16 cellular contexts compared by ENCODE assay signal in the genomic region with DNA sequence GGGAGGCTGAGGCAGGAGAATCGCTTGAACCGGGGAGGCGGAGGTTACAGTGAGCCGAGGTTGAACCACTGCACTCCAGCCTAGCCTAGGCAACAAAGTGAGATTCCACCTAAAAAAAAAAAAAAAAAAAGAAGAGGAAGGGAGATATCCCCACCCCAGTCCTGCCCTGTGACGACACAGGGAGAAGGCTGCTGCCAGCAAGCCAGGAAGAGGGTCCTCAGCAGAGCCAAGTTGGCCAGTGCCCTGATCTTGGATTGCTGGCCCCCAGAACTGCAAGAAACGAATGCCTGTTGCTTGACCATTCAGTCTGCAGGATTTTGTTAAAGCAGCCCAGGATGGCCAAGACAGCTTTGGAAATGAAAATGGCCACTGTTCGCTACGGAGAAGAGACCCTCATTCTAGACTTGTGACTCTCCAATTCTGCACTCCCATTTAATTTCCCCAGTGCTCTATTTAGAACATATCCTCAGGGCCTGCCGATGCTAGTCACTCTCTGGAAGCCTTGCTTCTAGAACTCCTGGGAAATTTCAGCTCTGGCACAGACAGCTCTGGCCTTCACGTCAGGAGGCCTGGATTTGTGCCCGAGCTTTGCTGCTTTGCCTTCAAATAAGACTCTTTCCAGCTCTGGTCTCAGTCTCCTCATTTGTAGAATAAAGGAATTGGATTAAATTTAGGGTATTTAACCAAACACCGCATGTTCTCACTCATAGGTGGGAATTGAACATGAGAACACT. TPM values are rescaled to one million over a fixed set of nuclear protein-coding genes. Genes with fewer than 3 reads are reported as not detected.
DNase-seq lines count a peak whose midpoint lies in the region; ATAC-seq, FAIRE-seq and TF ChIP-seq lines count a peak whose summit lies in the region.
"Had no signal": no experiment of that assay in that cellular context is flagged by ENCODE, and none has a peak within 500 bp of the region (broad histone marks: within the 10 kb centered on the region; RNA-seq: fewer than 3 reads in every experiment).

No MANE protein-coding gene starts in this region.

- H3K36me3 Mint-ChIP-seq in GM23338 (ENCODE audit: low read depth), result no peaks in the 10 kb centered on the region
- H3K36me3 Mint-ChIP-seq: memory B cell had no signal

- H3F3A ChIP-seq in GM23338 (replicated peaks; ENCODE audit: low read depth), result no peaks in the 10 kb centered on the region

- peaks cover 10% of the 10 kb centered on the region; the same call in 2 of the 3 replicates for H3K4me1 Mint-ChIP-seq in GM23338

- H3K4me2 ChIP-seq in GM23338, result no peak overlapping the region

- no peak overlapping the region for H2AFZ ChIP-seq in GM23338

- DNase-seq in amygdala (lab: John Stamatoyannopoulos, UW) (peak in 33 of 56 donors; percentile 9 to 75 (median 34)), fibroblast of gingiva (ENCODE audit: low read depth) (peak; percentile 37), GM23338 (ENCODE audit: low spot score) (no peak), epidermal melanocyte (ENCODE audit: insufficient read length, low spot score) (no peak), small intestine (no peak)
- DNase-seq in activated CD8-positive, alpha-beta memory T cell treated with anti-CD3 and anti-CD28 coated beads, Interleukin-2, amount 50 U/mL, for 4 hours, result no peak
- DNase-seq: activated CD4-positive, CD25-positive, alpha-beta regulatory T cell; activated naive CD8-positive, alpha-beta T cell treated with anti-CD3 and anti-CD28 coated beads, Interleukin-2, amount 50 U/mL, for 24 hours; DMS79; endodermal cell; NCI-H1092 treated with DMSO at 0.1 percent for 48 hours; occipital lobe; SW 1271 had no signal

- H3K4me1 ChIP-seq in subcutaneous abdominal adipose tissue (ENCODE audit: control insufficient read depth in 5 of 5, insufficient read depth in 5 of 5, low read length in 5 of 5) (peaks cover 0 to 6% (median 5%) of the 10 kb centered on the region in 5 donors), GM23338 (ENCODE audit: insufficient read depth) (no peaks in the 10 kb centered on the region), small intestine (ENCODE audit: control insufficient read depth in 2 of 2, insufficient read depth in 1 of 2, low read depth in 1 of 2, low read length in 1 of 2) (no peaks in the 10 kb centered on the region)

- H3K9me3 ChIP-seq in subcutaneous abdominal adipose tissue (ENCODE audit: control insufficient read depth in 5 of 5, low read length in 5 of 5), result no peaks in the 10 kb centered on the region
- no peaks in the 10 kb centered on the region for H3K9me3 ChIP-seq in small intestine (ENCODE audit: control insufficient read depth, low read depth)

- peaks cover 3% of the 10 kb centered on the region for H3K27me3 Mint-ChIP-seq in GM23338 (ENCODE audit: insufficient read depth, low read depth, poor library complexity)
- H3K27me3 Mint-ChIP-seq: memory B cell had no signal

- H3K36me3 ChIP-seq in subcutaneous abdominal adipose tissue (ENCODE audit: control insufficient read depth in 5 of 5, insufficient read depth in 5 of 5, low read length in 5 of 5) (no peaks in the 10 kb centered on the region), GM23338 (ENCODE audit: insufficient read depth) (no peaks in the 10 kb centered on the region), small intestine (ENCODE audit: control insufficient read depth in 2 of 2, insufficient read depth in 2 of 2, low read length in 2 of 2) (no peaks in the 10 kb centered on the region)

- H3K9ac ChIP-seq in subcutaneous abdominal adipose tissue (ENCODE audit: low read length in 5 of 5), result peak overlapping the region in 2 of 5 donors; percentile 48 to 60

- H3K9me2 ChIP-seq in GM23338 (ENCODE audit: insufficient read depth), result no peaks in the 10 kb centered on the region

- no peaks in the 10 kb centered on the region for H4K20me1 ChIP-seq in GM23338 (replicated peaks; ENCODE audit: insufficient read depth)

- FAIRE-seq in small intestine (lab: Jason Lieb, UNC), result no peak

- H3K4me3 Mint-ChIP-seq in GM23338, result no peak overlapping the region
- H3K4me3 Mint-ChIP-seq: activated naive CD8-positive, alpha-beta T cell treated with anti-CD3 and anti-CD28 coated beads, Interleukin-2, amount 50 U/mL, for 24 hours; endodermal cell; memory B cell had no signal

- no peak overlapping the region for H3K27ac Mint-ChIP-seq in GM23338
- H3K27ac Mint-ChIP-seq: activated naive CD8-positive, alpha-beta T cell treated with anti-CD3 and anti-CD28 coated beads, Interleukin-2, amount 50 U/mL, for 24 hours; endodermal cell; memory B cell had no signal

- H3K79me2 ChIP-seq in GM23338 (replicated peaks; ENCODE audit: insufficient read depth), result no peaks in the 10 kb centered on the region

- ATAC-seq in GM23338, result no peak
- ATAC-seq: activated naive CD8-positive, alpha-beta T cell treated with anti-CD3 and anti-CD28 coated beads, Interleukin-2, amount 50 U/mL, for 24 hours had no signal

- no peaks in the 10 kb centered on the region; the same call in 2 of the 3 replicates for H3K9me3 Mint-ChIP-seq in GM23338
- H3K9me3 Mint-ChIP-seq: activated naive CD8-positive, alpha-beta T cell treated with anti-CD3 and anti-CD28 coated beads, Interleukin-2, amount 50 U/mL, for 24 hours; endodermal cell; memory B cell had no signal

- 77 to 90% (median 87%) methylated on average over 12 of the region's 12 CpGs for WGBS in small intestine, 3 donors

- H3K27me3 ChIP-seq in layer of hippocampus (ENCODE audit: control insufficient read depth, insufficient read depth, low read length), result no peaks in the 10 kb centered on the region
- peaks cover 0 to 9% (median 5%) of the 10 kb centered on the region in 5 donors for H3K27me3 ChIP-seq in subcutaneous abdominal adipose tissue (ENCODE audit: control insufficient read depth in 5 of 5, insufficient read depth in 4 of 5, low read length in 5 of 5)
- no peaks in the 10 kb centered on the region for H3K27me3 ChIP-seq in GM23338 (ENCODE audit: insufficient read depth)
- no peaks in the 10 kb centered on the region for H3K27me3 ChIP-seq in small intestine (ENCODE audit: control insufficient read depth in 2 of 2, insufficient read depth in 2 of 2, low read length in 2 of 2)

- peak overlapping the region in 4 of 5 donors; percentile 25 to 47 (median 35) for H3K4me3 ChIP-seq in subcutaneous abdominal adipose tissue (ENCODE audit: low read depth in 1 of 5, low read length in 5 of 5)
- no peak overlapping the region for H3K4me3 ChIP-seq in GM23338
- no peak overlapping the region for H3K4me3 ChIP-seq in small intestine (ENCODE audit: low read depth in 1 of 2, low read length in 2 of 2)

- TF ChIP-seq CTCF in GM23338 (conservative IDR thresholded peaks at IDR 0.05; ENCODE audit: low read depth in 2 of 2), result no peak

- H3K27ac ChIP-seq in layer of hippocampus (ENCODE audit: low read depth, low read length), result peak overlapping the region; percentile 91
- peak overlapping the region; percentile 50 for H3K27ac ChIP-seq in subcutaneous abdominal adipose tissue (ENCODE audit: low read depth, low read length)
- no peak overlapping the region for H3K27ac ChIP-seq in GM23338 (ENCODE audit: low read depth)
- H3K27ac ChIP-seq in small intestine (ENCODE audit: low read depth in 1 of 2, low read length in 1 of 2), result no peak overlapping the region

TF ChIP-seq in GM23338, 12 proteins besides CTCF, POLR2A, EP300 and RAD21 (continues in another document):
- TF ChIP-seq EZH2 (IDR thresholded peaks at IDR 0.05; ENCODE audit: low read depth, unreplicated experiment), result no peak
- TF ChIP-seq, protein P1, sequence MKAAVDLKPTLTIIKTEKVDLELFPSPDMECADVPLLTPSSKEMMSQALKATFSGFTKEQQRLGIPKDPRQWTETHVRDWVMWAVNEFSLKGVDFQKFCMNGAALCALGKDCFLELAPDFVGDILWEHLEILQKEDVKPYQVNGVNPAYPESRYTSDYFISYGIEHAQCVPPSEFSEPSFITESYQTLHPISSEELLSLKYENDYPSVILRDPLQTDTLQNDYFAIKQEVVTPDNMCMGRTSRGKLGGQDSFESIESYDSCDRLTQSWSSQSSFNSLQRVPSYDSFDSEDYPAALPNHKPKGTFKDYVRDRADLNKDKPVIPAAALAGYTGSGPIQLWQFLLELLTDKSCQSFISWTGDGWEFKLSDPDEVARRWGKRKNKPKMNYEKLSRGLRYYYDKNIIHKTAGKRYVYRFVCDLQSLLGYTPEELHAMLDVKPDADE (IDR thresholded peaks at IDR 0.05), result no peak
- no peak for TF ChIP-seq ZNF114 (CRISPR knock-in tag; IDR thresholded peaks at IDR 0.05)
- TF ChIP-seq ZNF331 (CRISPR knock-in tag; IDR thresholded peaks at IDR 0.05; ENCODE audit: low read depth), result no peak
- no peak for TF ChIP-seq STAT1 (IDR thresholded peaks at IDR 0.05; ENCODE audit: unreplicated experiment)
- TF ChIP-seq CREB1 (CRISPR knock-in tag; IDR thresholded peaks at IDR 0.05; ENCODE audit: low read depth), result no peak
- TF ChIP-seq JUNB (IDR thresholded peaks at IDR 0.05; ENCODE audit: unreplicated experiment), result no peak

RNA-seq across cellular contexts. Expression of a gene that starts 15.8 kb away (rescaled TPM):
- total RNA-seq in GM23338 (2014; rRNA removed; shearing (Covaris generic)), result 17.7 and 20.5 TPM in 2 replicates
- 7.8 and 7.9 TPM in 2 replicates for polyA plus RNA-seq in GM23338 (2016; fragmentation: Nextera tagmentation; extraction: Ambion mirVana)
- polyA plus RNA-seq in small intestine, result 10 to 100 TPM in 1 of 3 donors, 1 to 10 TPM in 2; 8.2 to 10.1 (median 8.4) TPM

RNA-seq across cellular contexts. Expression of a gene that starts 43.6 kb away (rescaled TPM):
- total RNA-seq in GM23338 (2014; rRNA removed; shearing (Covaris generic)), result 49.2 and 59.7 TPM in 2 replicates
- polyA plus RNA-seq in GM23338 (2016; fragmentation: Nextera tagmentation; extraction: Ambion mirVana), result 23.3 and 25.4 TPM in 2 replicates
- polyA plus RNA-seq in small intestine, result 10 to 100 TPM in 1 of 3 donors, 1 to 10 TPM in 2; 5.6 to 15.9 (median 9.5) TPM

Comparison
In these comparisons a context has a peak if more than half of its experiments do, and no peak if none do; other contexts are left out.
1. DNase-seq: peak in amygdala (33 of 56) and fibroblast of gingiva (single experiment); none in GM23338 (single experiment), epidermal melanocyte (single experiment), activated CD8-positive, alpha-beta memory T cell treated with anti-CD3 and anti-CD28 coated beads, Interleukin-2, amount 50 U/mL, for 4 hours (single experiment) and small intestine (single experiment).
2. H3K27ac ChIP-seq: peak in layer of hippocampus (single experiment) and subcutaneous abdominal adipose tissue (single experiment); none in GM23338 (single experiment) and small intestine (0 of 2).
3. H3K4me3 ChIP-seq: peak in subcutaneous abdominal adipose tissue (4 of 5); none in GM23338 (single experiment) and small intestine (0 of 2).